In the genomic region with DNA sequence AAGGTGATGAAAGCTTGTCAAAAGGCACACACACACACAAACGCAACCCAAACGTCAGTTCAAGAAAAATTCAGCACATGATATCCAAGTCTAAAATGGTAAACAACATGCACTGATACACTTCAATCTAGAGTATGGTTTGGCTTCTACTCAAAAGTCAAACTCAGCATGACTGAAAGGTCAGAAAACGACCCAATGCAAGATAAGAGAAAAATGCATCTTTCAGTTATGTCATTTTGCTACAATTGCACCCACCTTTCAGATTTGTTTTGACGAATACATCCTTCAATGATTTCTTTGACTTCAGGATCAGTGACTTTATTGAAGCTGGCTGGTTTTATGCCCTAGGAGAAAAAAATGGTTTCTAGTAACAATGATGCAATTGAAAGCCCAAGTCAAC, we compare ENCODE assay signal across 22 cellular contexts. TPM values are rescaled to one million over a fixed set of nuclear protein-coding genes. Genes with fewer than 3 reads are reported as not detected.
DNase-seq lines count a peak whose midpoint lies in the region; ATAC-seq, FAIRE-seq and TF ChIP-seq lines count a peak whose summit lies in the region.
"Had no signal": no experiment of that assay in that cellular context is flagged by ENCODE, and none has a peak within 500 bp of the region (broad histone marks: within the 10 kb centered on the region; RNA-seq: fewer than 3 reads in every experiment).

No MANE protein-coding gene starts in this region.

- no peaks in the 10 kb centered on the region for H4K20me1 ChIP-seq in astrocyte (ENCODE audit: insufficient read depth, low read length)
- H4K20me1 ChIP-seq: BLaER1 had no signal

- no peak overlapping the region for H3K4me3 Mint-ChIP-seq in astrocyte (ENCODE audit: unreplicated experiment)
- H3K4me3 Mint-ChIP-seq in activated CD4-positive, alpha-beta T cell treated with anti-CD3 and anti-CD28 coated beads, Interleukin-2, amount 10 ng/mL, durations not matched to agents 7 days and 5 days: no peak overlapping the region
- H3K4me3 Mint-ChIP-seq: CD14-positive monocyte; CD4-positive, alpha-beta memory T cell; CD4-positive, CD25-positive, alpha-beta regulatory T cell; CD8-positive, alpha-beta memory T cell had no signal

- no peak for TF ChIP-seq CTCF in astrocyte (IDR thresholded peaks at IDR 0.05; ENCODE audit: insufficient read depth, low read depth, low read length)

- H3K9me3 Mint-ChIP-seq in astrocyte (ENCODE audit: unreplicated experiment): no peaks in the 10 kb centered on the region
- H3K9me3 Mint-ChIP-seq in activated CD4-positive, alpha-beta T cell treated with anti-CD3 and anti-CD28 coated beads, Interleukin-2, amount 10 ng/mL, durations not matched to agents 7 days and 5 days: no peaks in the 10 kb centered on the region
- H3K9me3 Mint-ChIP-seq: CD14-positive monocyte; CD4-positive, alpha-beta memory T cell; CD8-positive, alpha-beta memory T cell had no signal

- H3K4me2 ChIP-seq in astrocyte (ENCODE audit: low read length): no peak overlapping the region
- H3K4me2 ChIP-seq: A549, BLaER1 had no signal

- DNase-seq in COLO829 (ENCODE audit: low spot score) (peak; percentile 50), SK-MEL-5 (ENCODE audit: low read depth, low spot score) (peak; percentile 96), astrocyte (ENCODE audit: low read depth) (no peak), foreskin melanocyte (peak; percentile 72)
- no peak for DNase-seq in activated CD4-positive, alpha-beta T cell treated with anti-CD3 and anti-CD28 coated beads, Interleukin-2, amount 10 ng/mL, durations not matched to agents 7 days and 5 days
- DNase-seq: BE2C; C1 segment of cervical spinal cord; Caco-2; Calu3; CD4-positive, alpha-beta memory T cell; CD4-positive, CD25-positive, alpha-beta regulatory T cell; CD8-positive, alpha-beta memory T cell; DMS79 treated with DMSO at 0.1 percent for 48 hours; GF-D8 had no signal

- in situ Hi-C loops in SK-MEL-5 (cut with HindIII; ENCODE audit: low pct_unique_long_range_greater_than_20kb, low sequenced_read_pairs): no loop called here

- no peaks in the 10 kb centered on the region for H3K79me2 ChIP-seq in astrocyte (ENCODE audit: insufficient read depth, low read length)

- no peak overlapping the region for H3K27ac Mint-ChIP-seq in astrocyte (ENCODE audit: unreplicated experiment)
- no peak overlapping the region for H3K27ac Mint-ChIP-seq in activated CD4-positive, alpha-beta T cell treated with anti-CD3 and anti-CD28 coated beads, Interleukin-2, amount 10 ng/mL, durations not matched to agents 7 days and 5 days
- H3K27ac Mint-ChIP-seq: CD14-positive monocyte; CD4-positive, alpha-beta memory T cell; CD4-positive, CD25-positive, alpha-beta regulatory T cell; CD8-positive, alpha-beta memory T cell had no signal

- H3K9me3 ChIP-seq in astrocyte (ENCODE audit: insufficient read depth, low read depth, low read length): no peaks in the 10 kb centered on the region
- H3K9me3 ChIP-seq: A549, BE2C, BLaER1, Caco-2 had no signal

- no peaks in the 10 kb centered on the region for H3K4me1 Mint-ChIP-seq in astrocyte (ENCODE audit: low read depth, unreplicated experiment)
- H3K4me1 Mint-ChIP-seq in activated CD4-positive, alpha-beta T cell treated with anti-CD3 and anti-CD28 coated beads, Interleukin-2, amount 10 ng/mL, durations not matched to agents 7 days and 5 days: no peaks in the 10 kb centered on the region
- H3K4me1 Mint-ChIP-seq: CD14-positive monocyte; CD4-positive, alpha-beta memory T cell; CD4-positive, CD25-positive, alpha-beta regulatory T cell; CD8-positive, alpha-beta memory T cell had no signal

- no peak overlapping the region for H3K9ac ChIP-seq in astrocyte (ENCODE audit: low read length)
- H3K9ac ChIP-seq: BLaER1 had no signal

- H3K4me3 ChIP-seq in astrocyte (ENCODE audit: insufficient read depth, low read depth, low read length): no peak overlapping the region
- H3K4me3 ChIP-seq: A549, BLaER1 had no signal

- no peaks in the 10 kb centered on the region for H3K27me3 ChIP-seq in astrocyte (ENCODE audit: insufficient read depth, low read length)
- H3K27me3 ChIP-seq: BE2C had no signal

- CTCF ChIA-PET in activated CD4-positive, alpha-beta T cell treated with anti-CD3 and anti-CD28 coated beads, Interleukin-2, amount 10 ng/mL, durations not matched to agents 7 days and 5 days (lab: Charles Lee): no interaction called here

- no peak for ATAC-seq in HG02571 (IDR thresholded peaks at IDR 0.05; ENCODE audit: unreplicated experiment)
- no peak for ATAC-seq in GM21529 (IDR thresholded peaks at IDR 0.05; ENCODE audit: unreplicated experiment)
- ATAC-seq: A549 had no signal

- H2AFZ ChIP-seq in astrocyte (ENCODE audit: low read depth, low read length): no peak overlapping the region

- peak; percentile 70 for FAIRE-seq in astrocyte (lab: Jason Lieb, UNC)
- FAIRE-seq: D721Med, GM12891 had no signal

- no peaks in the 10 kb centered on the region for H3K4me1 ChIP-seq in astrocyte (ENCODE audit: insufficient read depth, low read length)
- H3K4me1 ChIP-seq: A549, BE2C, BLaER1, Caco-2 had no signal

- no peaks in the 10 kb centered on the region for H3K36me3 Mint-ChIP-seq in astrocyte (ENCODE audit: low read depth, unreplicated experiment)
- H3K36me3 Mint-ChIP-seq in activated CD4-positive, alpha-beta T cell treated with anti-CD3 and anti-CD28 coated beads, Interleukin-2, amount 10 ng/mL, durations not matched to agents 7 days and 5 days (ENCODE audit: low read depth): no peaks in the 10 kb centered on the region
- H3K36me3 Mint-ChIP-seq: CD14-positive monocyte; CD4-positive, alpha-beta memory T cell; CD4-positive, CD25-positive, alpha-beta regulatory T cell; CD8-positive, alpha-beta memory T cell had no signal

- POLR2A ChIA-PET in activated CD4-positive, alpha-beta T cell treated with anti-CD3 and anti-CD28 coated beads, Interleukin-2, amount 10 ng/mL, durations not matched to agents 7 days and 5 days (lab: Charles Lee): no interaction called here

- no peaks in the 10 kb centered on the region for H3K27me3 Mint-ChIP-seq in astrocyte (ENCODE audit: low read depth, unreplicated experiment)
- no peaks in the 10 kb centered on the region for H3K27me3 Mint-ChIP-seq in activated CD4-positive, alpha-beta T cell treated with anti-CD3 and anti-CD28 coated beads, Interleukin-2, amount 10 ng/mL, durations not matched to agents 7 days and 5 days
- H3K27me3 Mint-ChIP-seq: CD4-positive, alpha-beta memory T cell had no signal

- no peak overlapping the region for H3K27ac ChIP-seq in astrocyte (ENCODE audit: low read depth, low read length)
- H3K27ac ChIP-seq: 22Rv1, A549, BLaER1 had no signal

- H3K36me3 ChIP-seq in astrocyte (ENCODE audit: insufficient read depth, low read length): no peaks in the 10 kb centered on the region
- H3K36me3 ChIP-seq: BE2C, BLaER1 had no signal

RNA-seq across cellular contexts. Expression of a gene that starts 56.3 kb away (rescaled TPM):
- total RNA-seq in SK-MEL-5 (2014; rRNA removed; shearing (Covaris generic)): 8.6 TPM in 2 replicates
- 2.5 and 3.5 TPM in 2 replicates for polyA plus RNA-seq in SK-MEL-5 (2015; cell fraction: cytosol; rRNA removed)
- polyA plus RNA-seq in SK-MEL-5 (2015; cell fraction: nucleus; rRNA removed): 4.4 and 4.6 TPM in 2 replicates
- total RNA-seq in astrocyte: 6.2 and 8.4 TPM in 2 replicates
- under 1 TPM; 0.07 to 0.15 TPM for total RNA-seq in activated CD4-positive, alpha-beta T cell treated with anti-CD3 and anti-CD28 coated beads, Interleukin-2, amount 10 ng/mL, durations not matched to agents 7 days and 5 days
- total RNA-seq: Caco-2; Calu3; CD4-positive, CD25-positive, alpha-beta regulatory T cell had no signal
- polyA plus RNA-seq: CD14-positive monocyte had no signal

Comparison
In these comparisons a context has a peak if more than half of its experiments do, and no peak if none do; other contexts are left out.
1. DNase-seq: peak in COLO829 (single experiment), SK-MEL-5 (single experiment) and foreskin melanocyte (single experiment); none in astrocyte (single experiment) and activated CD4-positive, alpha-beta T cell treated with anti-CD3 and anti-CD28 coated beads, Interleukin-2, amount 10 ng/mL, durations not matched to agents 7 days and 5 days (single experiment).